ENCODE assay signal across 12 cellular contexts in genomic region chr12:27824126-27824842, GRCh38. TPM values are rescaled to one million over a fixed set of nuclear protein-coding genes. Genes with fewer than 3 reads are reported as not detected.
DNase-seq lines count a peak whose midpoint lies in the region; ATAC-seq, FAIRE-seq and TF ChIP-seq lines count a peak whose summit lies in the region.
"Had no signal": no experiment of that assay in that cellular context is flagged by ENCODE, and none has a peak within 500 bp of the region (broad histone marks: within the 10 kb centered on the region; RNA-seq: fewer than 3 reads in every experiment).

No MANE protein-coding gene starts in this region.

- FAIRE-seq in bronchial epithelial cell (lab: Jason Lieb, UNC) = peak; percentile 47
- FAIRE-seq: keratinocyte had no signal

- H3K27me3 ChIP-seq in bronchial epithelial cell (ENCODE audit: control insufficient read depth, insufficient read depth, low read length) = no peaks in the 10 kb centered on the region

- no peaks in the 10 kb centered on the region for H3K9me3 Mint-ChIP-seq in type B pancreatic cell

- no peak overlapping the region for H3K4me3 Mint-ChIP-seq in type B pancreatic cell

- no peaks in the 10 kb centered on the region for H3K36me3 Mint-ChIP-seq in type B pancreatic cell

- TF ChIP-seq CTCF in bronchial epithelial cell (IDR thresholded peaks at IDR 0.05; ENCODE audit: insufficient read depth, low read length, severe bottlenecking) (no peak), foreskin fibroblast (IDR thresholded peaks at IDR 0.05; ENCODE audit: low read depth, low read length) (no peak), type B pancreatic cell (conservative IDR thresholded peaks at IDR 0.05) (no peak)

- no peak overlapping the region for H3K27ac Mint-ChIP-seq in type B pancreatic cell

- DNase-seq in bronchial epithelial cell (ENCODE audit: low read depth) (no peak), activated gamma-delta T cell (lab: John Stamatoyannopoulos, UW) (no peak), T1000 (lab: John Stamatoyannopoulos, UW) (no peak), foreskin fibroblast (no peak), type B pancreatic cell (ENCODE audit: extremely low spot score, unreplicated experiment) (no peak)
- DNase-seq: NCI-H146 had no signal

- no peak overlapping the region for H3K4me3 ChIP-seq in bronchial epithelial cell (ENCODE audit: low read depth, low read length)
- H3K4me3 ChIP-seq in foreskin fibroblast (ENCODE audit: low read depth in 1 of 2, low read length in 2 of 2) = no peak overlapping the region
- H3K4me3 ChIP-seq: coronary artery, skin epidermis had no signal

- peak; percentile 52 for ATAC-seq in GM18858 (IDR thresholded peaks at IDR 0.05; ENCODE audit: unreplicated experiment)
- ATAC-seq in GM21423 (IDR thresholded peaks at IDR 0.05; ENCODE audit: unreplicated experiment) = peak; percentile 57
- peak; percentile 60 for ATAC-seq in HG03280 (IDR thresholded peaks at IDR 0.05; ENCODE audit: unreplicated experiment)

- H3K36me3 ChIP-seq in bronchial epithelial cell (ENCODE audit: control insufficient read depth, insufficient read depth, low read length) = no peaks in the 10 kb centered on the region

- no peaks in the 10 kb centered on the region for H3K4me1 Mint-ChIP-seq in type B pancreatic cell (ENCODE audit: unreplicated experiment)

- peaks cover 29% of the 10 kb centered on the region for H3K27me3 Mint-ChIP-seq in type B pancreatic cell

RNA-seq across cellular contexts. Expression of gene MANSC4, which starts 44.2 kb away (rescaled TPM):
- not detected in 2 replicates for total RNA-seq in bronchial epithelial cell
- total RNA-seq in type B pancreatic cell (ENCODE audit: low replicate concordance) = 0.36 TPM in 1 of 2 replicates, not detected in the other

RNA-seq across cellular contexts. Expression of gene KLHL42, which starts 44.3 kb away (rescaled TPM):
- total RNA-seq in bronchial epithelial cell (21.3 and 22.7 TPM in 2 replicates), type B pancreatic cell (ENCODE audit: low replicate concordance) (30.6 and 40.3 TPM in 2 replicates)
